In the genomic region with DNA sequence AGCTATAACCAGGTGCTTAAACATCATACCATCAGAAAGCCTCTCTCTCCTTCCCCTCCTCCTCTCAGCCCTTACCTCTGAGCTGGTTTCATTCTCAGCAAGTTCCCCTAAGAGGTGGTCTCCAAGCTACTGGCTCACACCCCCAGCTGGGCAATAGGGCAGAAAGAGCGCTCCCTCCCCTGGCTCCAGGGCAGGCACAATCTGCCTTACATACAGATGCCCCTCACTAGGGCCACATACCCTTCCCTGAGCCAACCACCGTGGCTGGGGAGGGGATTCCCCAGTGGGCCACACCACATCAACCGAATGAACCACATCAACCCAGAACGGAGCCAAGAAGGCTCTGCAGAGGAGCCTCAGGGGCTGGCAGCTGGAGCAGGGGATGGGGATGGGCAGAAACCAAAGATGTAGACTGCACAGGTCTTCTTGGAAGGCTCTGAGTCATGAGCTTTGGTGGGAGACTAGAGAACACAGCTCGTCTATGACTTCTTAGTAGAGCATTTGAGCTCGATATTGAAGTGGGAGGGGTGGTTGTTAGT, we compare ENCODE assay signal across 8 cellular contexts. TPM values are rescaled to one million over a fixed set of nuclear protein-coding genes. Genes with fewer than 3 reads are reported as not detected.
DNase-seq lines count a peak whose midpoint lies in the region; ATAC-seq lines count a peak whose summit lies in the region.

No MANE protein-coding gene starts in this region.

- no peak overlapping the region for H3K27ac ChIP-seq in CD4-positive, CD25-positive, alpha-beta regulatory T cell (ENCODE audit: insufficient read depth, low read length, poor library complexity, severe bottlenecking)
- peak overlapping the region in 17 of 21 experiments; percentile 25 to 78 (median 67) for H3K27ac ChIP-seq in skin epidermis

- no peaks in the 10 kb centered on the region for H3K9me3 ChIP-seq in CD4-positive, CD25-positive, alpha-beta regulatory T cell (ENCODE audit: control insufficient read depth in 2 of 2, low read length in 2 of 2)

- peaks cover 3% of the 10 kb centered on the region for H3K4me1 ChIP-seq in CD4-positive, CD25-positive, alpha-beta regulatory T cell (ENCODE audit: control insufficient read depth, insufficient read depth, low read length, poor library complexity, severe bottlenecking)

- peaks cover 0 to 15% (median under 1%) of the 10 kb centered on the region in 4 donors for H3K4me1 Mint-ChIP-seq in CD4-positive, CD25-positive, alpha-beta regulatory T cell
- peaks cover 11% of the 10 kb centered on the region for H3K4me1 Mint-ChIP-seq in central memory CD8-positive, alpha-beta T cell

- ATAC-seq in CD4-positive, CD25-positive, alpha-beta regulatory T cell (ENCODE audit: low read depth in 2 of 2) = peak; percentile 46 to 59
- ATAC-seq in central memory CD8-positive, alpha-beta T cell (replicated peaks; ENCODE audit: extremely low read depth, poor library complexity, severe bottlenecking) = peak; percentile 69
- ATAC-seq in HG02571 (IDR thresholded peaks at IDR 0.05; ENCODE audit: unreplicated experiment) = no peak

- no peak overlapping the region for H3K4me3 Mint-ChIP-seq in CD4-positive, CD25-positive, alpha-beta regulatory T cell
- H3K4me3 Mint-ChIP-seq in central memory CD8-positive, alpha-beta T cell = no peak overlapping the region

- peaks cover 0 to 8% (median 4%) of the 10 kb centered on the region in 7 donors for H3K9me3 Mint-ChIP-seq in CD4-positive, CD25-positive, alpha-beta regulatory T cell
- no peaks in the 10 kb centered on the region for H3K9me3 Mint-ChIP-seq in central memory CD8-positive, alpha-beta T cell

- no peak overlapping the region for H3K27ac Mint-ChIP-seq in CD4-positive, CD25-positive, alpha-beta regulatory T cell
- peak overlapping the region; percentile 45 for H3K27ac Mint-ChIP-seq in central memory CD8-positive, alpha-beta T cell (ENCODE audit: low read depth)

- peaks cover 4% of the 10 kb centered on the region for H3K36me3 Mint-ChIP-seq in CD4-positive, CD25-positive, alpha-beta regulatory T cell
- H3K36me3 Mint-ChIP-seq in central memory CD8-positive, alpha-beta T cell (ENCODE audit: insufficient read depth) = no peaks in the 10 kb centered on the region

- DNase-seq in CD4-positive, CD25-positive, alpha-beta regulatory T cell = peak in 1 of 3 donors; percentile 39
- DNase-seq in activated CD4-positive, alpha-beta T cell treated with anti-CD3 and anti-CD28 coated beads for 48 hours = peak; percentile 74
- DNase-seq in central memory CD8-positive, alpha-beta T cell (ENCODE audit: low spot score in 2 of 2) = no peak
- DNase-seq in medulla oblongata (ENCODE audit: extremely low spot score) (no peak), DMS79 treated with DMSO at 0.1 percent for 48 hours (lab: John Stamatoyannopoulos, UW) (no peak), retina (no peak)

- peaks cover 2% of the 10 kb centered on the region for H3K27me3 ChIP-seq in CD4-positive, CD25-positive, alpha-beta regulatory T cell (ENCODE audit: control insufficient read depth, insufficient read depth, low read length)

- no peaks in the 10 kb centered on the region for H3K36me3 ChIP-seq in CD4-positive, CD25-positive, alpha-beta regulatory T cell (ENCODE audit: control insufficient read depth, insufficient read depth, low read length)

- peaks cover 37% of the 10 kb centered on the region for H3K27me3 Mint-ChIP-seq in CD4-positive, CD25-positive, alpha-beta regulatory T cell
- H3K27me3 Mint-ChIP-seq in central memory CD8-positive, alpha-beta T cell = peaks cover 50% of the 10 kb centered on the region

- H3K4me3 ChIP-seq in CD4-positive, CD25-positive, alpha-beta regulatory T cell (ENCODE audit: low read depth, low read length) = no peak overlapping the region
- H3K4me3 ChIP-seq in skin epidermis = no peak overlapping the region

RNA-seq across cellular contexts. Expression of a gene that starts 4.6 kb away (rescaled TPM):
- total RNA-seq in CD4-positive, CD25-positive, alpha-beta regulatory T cell = not detected
- polyA plus RNA-seq in CD4-positive, CD25-positive, alpha-beta regulatory T cell = not detected
